21 cellular contexts compared by ENCODE assay signal in genomic region chr2:60215295-60215990, GRCh38.
DNase-seq lines count a peak whose midpoint lies in the region; ATAC-seq and TF ChIP-seq lines count a peak whose summit lies in the region.
"Had no signal": no experiment of that assay in that cellular context is flagged by ENCODE, and none has a peak within 500 bp of the region (broad histone marks: within the 10 kb centered on the region; RNA-seq: fewer than 3 reads in every experiment).

No MANE protein-coding gene starts in this region.

- POLR2A ChIA-PET in activated CD8-positive, alpha-beta T cell treated with anti-CD3 and anti-CD28 coated beads for 36 hours (lab: Charles Lee): no interaction called here

- H2BK120ac ChIP-seq in trophoblast cell (ENCODE audit: insufficient read depth, low read length, poor library complexity): no peak overlapping the region

- intact Hi-C loops in ascending aorta (cut with DNase I): no loop called here
- intact Hi-C loops in activated CD8-positive, alpha-beta T cell treated with anti-CD3 and anti-CD28 coated beads for 36 hours (cut with micrococcal nuclease): no loop called here

- TF ChIP-seq CTCF in nephron (IDR thresholded peaks at IDR 0.05; ENCODE audit: unreplicated experiment in 3 of 3) (no peak), ascending aorta (IDR thresholded peaks at IDR 0.05) (no peak)
- TF ChIP-seq CTCF in activated CD8-positive, alpha-beta T cell treated with anti-CD3 and anti-CD28 coated beads for 36 hours (IDR thresholded peaks at IDR 0.05): no peak

- H2AFZ ChIP-seq in trophoblast cell (ENCODE audit: insufficient read depth, low read length, poor library complexity): no peak overlapping the region

- no peaks in the 10 kb centered on the region for H3K79me2 ChIP-seq in trophoblast cell (ENCODE audit: control insufficient read depth, insufficient read depth, low read length, poor library complexity)

- H3K27me3 Mint-ChIP-seq in nephron (ENCODE audit: low read depth): no peaks in the 10 kb centered on the region
- H3K27me3 Mint-ChIP-seq in activated CD8-positive, alpha-beta T cell treated with anti-CD3 and anti-CD28 coated beads for 36 hours: no peaks in the 10 kb centered on the region
- H3K27me3 Mint-ChIP-seq: CD4-positive, CD25-positive, alpha-beta regulatory T cell; stimulated activated naive CD8-positive, alpha-beta T cell treated with anti-CD3 and anti-CD28 coated beads, Interleukin-15, Interleukin-2, amounts not matched to agents 100 ng/mL and 50 ng/mL, for 24 hours had no signal

- no peak overlapping the region for H2BK5ac ChIP-seq in trophoblast cell (ENCODE audit: low read depth, low read length, poor library complexity)

- no peak overlapping the region for H3K9ac ChIP-seq in trophoblast cell (ENCODE audit: low read length)
- H3K9ac ChIP-seq: KMS-11 had no signal

- no peaks in the 10 kb centered on the region for H3K4me1 ChIP-seq in ascending aorta
- peaks cover 13% of the 10 kb centered on the region in 2 experiments for H3K4me1 ChIP-seq in trophoblast cell (ENCODE audit: control insufficient read depth in 1 of 2, insufficient read depth in 2 of 2, low read length in 2 of 2)
- H3K4me1 ChIP-seq: A549 had no signal

- H2AK5ac ChIP-seq in trophoblast cell (ENCODE audit: low read length): no peak overlapping the region

- H4K91ac ChIP-seq in trophoblast cell (ENCODE audit: low read depth, low read length): no peak overlapping the region

- H3K27ac ChIP-seq in ascending aorta (no peak overlapping the region), trophoblast cell (ENCODE audit: low read depth, low read length) (no peak overlapping the region)
- H3K27ac ChIP-seq: A549, KMS-11 had no signal

- no peak overlapping the region for H3K4me3 ChIP-seq in ascending aorta
- H3K4me3 ChIP-seq in trophoblast cell (ENCODE audit: low read depth, low read length): no peak overlapping the region
- H3K4me3 ChIP-seq: A549 had no signal

- H3K9me3 Mint-ChIP-seq in nephron: no peaks in the 10 kb centered on the region
- H3K9me3 Mint-ChIP-seq in activated CD8-positive, alpha-beta T cell treated with anti-CD3 and anti-CD28 coated beads for 36 hours: no peaks in the 10 kb centered on the region
- H3K9me3 Mint-ChIP-seq: central memory CD8-positive, alpha-beta T cell; stimulated activated naive CD8-positive, alpha-beta T cell treated with anti-CD3 and anti-CD28 coated beads, Interleukin-15, Interleukin-2, amounts not matched to agents 100 ng/mL and 50 ng/mL, for 24 hours; T-helper 1 cell treated with Interleukin-12 subunit alpha and Interleukin-12 subunit beta and Interleukin-4 antibody, amounts not matched to agents 30 μg/mL and 1 μg/mL, for 36 hours had no signal

- H3K4me1 Mint-ChIP-seq in nephron: peaks cover 13% of the 10 kb centered on the region
- H3K4me1 Mint-ChIP-seq in activated CD8-positive, alpha-beta T cell treated with anti-CD3 and anti-CD28 coated beads for 36 hours (ENCODE audit: low read depth): no peaks in the 10 kb centered on the region
- H3K4me1 Mint-ChIP-seq: CD4-positive, CD25-positive, alpha-beta regulatory T cell; central memory CD8-positive, alpha-beta T cell had no signal

- DNase-seq in NCI-H345 (lab: John Stamatoyannopoulos, UW) (peak; percentile 17), NCI-H345 treated with DMSO at 0.1 percent for 48 hours (lab: John Stamatoyannopoulos, UW; ENCODE audit: unreplicated experiment) (no peak), ecto neural progenitor cell (ENCODE audit: low spot score) (peak; percentile 50), ascending aorta (ENCODE audit: low spot score in 2 of 2) (no peak), trophoblast cell (no peak)
- DNase-seq in activated CD8-positive, alpha-beta memory T cell treated with anti-CD3 and anti-CD28 coated beads, Interleukin-2, amount 50 U/mL, for 4 hours: no peak
- DNase-seq in activated CD8-positive, alpha-beta T cell treated with anti-CD3 and anti-CD28 coated beads for 36 hours: no peak
- DNase-seq: activated CD4-positive, alpha-beta T cell treated with anti-CD3 and anti-CD28 coated beads for 1 hour; CD4-positive, CD25-positive, alpha-beta regulatory T cell; foreskin melanocyte; GDM1; mesenchymal stem cell; NCI-H187; Right ventricle myocardium superior had no signal

- H3K9me3 ChIP-seq in ascending aorta (no peaks in the 10 kb centered on the region), trophoblast cell (ENCODE audit: insufficient read depth, low read depth, low read length) (no peaks in the 10 kb centered on the region)
- H3K9me3 ChIP-seq: A549 had no signal

- no peak overlapping the region for H3K18ac ChIP-seq in trophoblast cell (ENCODE audit: low read length)

- H4K8ac ChIP-seq in trophoblast cell (ENCODE audit: low read depth, low read length): no peak overlapping the region

- no peak overlapping the region for H2BK12ac ChIP-seq in trophoblast cell (ENCODE audit: low read length)

- CTCF ChIA-PET in activated CD8-positive, alpha-beta T cell treated with anti-CD3 and anti-CD28 coated beads for 36 hours (lab: Charles Lee): no interaction called here

- H3K36me3 ChIP-seq in ascending aorta (no peaks in the 10 kb centered on the region), trophoblast cell (ENCODE audit: control insufficient read depth in 1 of 2, insufficient read depth in 2 of 2, low read length in 2 of 2) (no peaks in the 10 kb centered on the region)

- H4K12ac ChIP-seq in trophoblast cell (ENCODE audit: low read depth, low read length): no peak overlapping the region

- H3K79me1 ChIP-seq in trophoblast cell (ENCODE audit: low read length): no peaks in the 10 kb centered on the region

- no peak overlapping the region for H3K4ac ChIP-seq in trophoblast cell (ENCODE audit: low read depth, low read length)

- H3K14ac ChIP-seq in trophoblast cell (ENCODE audit: low read length): no peak overlapping the region

- H3K27me3 ChIP-seq in ascending aorta (no peaks in the 10 kb centered on the region), trophoblast cell (ENCODE audit: insufficient read depth, low read length) (no peaks in the 10 kb centered on the region)

- ATAC-seq in activated CD8-positive, alpha-beta T cell treated with anti-CD3 and anti-CD28 coated beads for 36 hours: no peak
- ATAC-seq: A549 had no signal

- no peak overlapping the region for H3K4me2 ChIP-seq in trophoblast cell (ENCODE audit: low read length)
- H3K4me2 ChIP-seq: A549, KMS-11 had no signal

- no CpG with 5 or more reads among the region's 19 CpGs for WGBS in trophoblast cell (ENCODE audit: extremely low coverage, insufficient coverage, insufficient read length)

- no peaks in the 10 kb centered on the region for H3K36me3 Mint-ChIP-seq in nephron (ENCODE audit: low read depth)
- no peaks in the 10 kb centered on the region for H3K36me3 Mint-ChIP-seq in activated CD8-positive, alpha-beta T cell treated with anti-CD3 and anti-CD28 coated beads for 36 hours (ENCODE audit: low read depth)
- H3K36me3 Mint-ChIP-seq: activated naive CD8-positive, alpha-beta T cell; CD4-positive, CD25-positive, alpha-beta regulatory T cell had no signal

- peak overlapping the region in 2 of 3 experiments; percentile 6 to 23 for H3K4me3 Mint-ChIP-seq in nephron
- H3K4me3 Mint-ChIP-seq in activated CD8-positive, alpha-beta T cell treated with anti-CD3 and anti-CD28 coated beads for 36 hours: no peak overlapping the region
- H3K4me3 Mint-ChIP-seq: activated naive CD8-positive, alpha-beta T cell; CD4-positive, CD25-positive, alpha-beta regulatory T cell; central memory CD8-positive, alpha-beta T cell; stimulated activated naive CD8-positive, alpha-beta T cell treated with anti-CD3 and anti-CD28 coated beads, Interleukin-15, Interleukin-2, amounts not matched to agents 100 ng/mL and 50 ng/mL, for 24 hours; T-helper 1 cell treated with Interleukin-12 subunit alpha and Interleukin-12 subunit beta and Interleukin-4 antibody, amounts not matched to agents 30 μg/mL and 1 μg/mL, for 36 hours had no signal

- no peak overlapping the region for H3K23ac ChIP-seq in trophoblast cell (ENCODE audit: low read length)

- H3K27ac Mint-ChIP-seq in nephron: peak overlapping the region in 1 of 3 experiments; percentile 61
- no peak overlapping the region for H3K27ac Mint-ChIP-seq in activated CD8-positive, alpha-beta T cell treated with anti-CD3 and anti-CD28 coated beads for 36 hours
- H3K27ac Mint-ChIP-seq: activated naive CD8-positive, alpha-beta T cell; stimulated activated naive CD8-positive, alpha-beta T cell treated with anti-CD3 and anti-CD28 coated beads, Interleukin-15, Interleukin-2, amounts not matched to agents 100 ng/mL and 50 ng/mL, for 24 hours; T-helper 1 cell treated with Interleukin-12 subunit alpha and Interleukin-12 subunit beta and Interleukin-4 antibody, amounts not matched to agents 30 μg/mL and 1 μg/mL, for 36 hours had no signal

Comparison
In these comparisons a context has a peak if more than half of its experiments do, and no peak if none do; other contexts are left out.
1. DNase-seq: peak in NCI-H345 (single experiment) and ecto neural progenitor cell (single experiment); none in NCI-H345 treated with DMSO at 0.1 percent for 48 hours (single experiment), ascending aorta (0 of 2), activated CD8-positive, alpha-beta memory T cell treated with anti-CD3 and anti-CD28 coated beads, Interleukin-2, amount 50 U/mL, for 4 hours (single experiment), trophoblast cell (0 of 2) and activated CD8-positive, alpha-beta T cell treated with anti-CD3 and anti-CD28 coated beads for 36 hours (single experiment).